In genomic region chr4:184957451-184958115, GRCh38 we compare ENCODE assay signal across 17 cellular contexts.
A peak's percentile ranks its signal among the peaks of the same experiment; 100 is the strongest.
DNase-seq lines count a peak whose midpoint lies in the region; ATAC-seq and TF ChIP-seq lines count a peak whose summit lies in the region.
"Had no signal": no experiment of that assay in that cellular context is flagged by ENCODE, and none has a peak within 500 bp of the region (broad histone marks: within the 10 kb centered on the region; RNA-seq: fewer than 3 reads in every experiment).

No MANE protein-coding gene starts in this region.

- TF ChIP-seq POLR2A in IMR-90 (IDR thresholded peaks at IDR 0.05; ENCODE audit: low read depth, low read length): no peak

- no TSS peak for BruUV-seq in IMR-90 (replicated peaks; lab: Mats Ljungman, UMichigan)

- H3K4me3 ChIP-seq in IMR-90 (ENCODE audit: insufficient read depth, low read depth, low read length): no peak overlapping the region
- H3K4me3 ChIP-seq: Peyer's patch had no signal

- no CpG with 5 or more reads among the region's 13 CpGs for WGBS in IMR-90 (ENCODE audit: extremely low coverage in 2 of 2, insufficient read length in 1 of 2), 2 experiments

- POLR2A ChIA-PET in IMR-90 (lab: Charles Lee; ENCODE audit: unreplicated experiment): no interaction called here

- peaks cover 3% of the 10 kb centered on the region for H3K4me1 Mint-ChIP-seq in activated CD8-positive, alpha-beta memory T cell treated with anti-CD3 and anti-CD28 coated beads, Interleukin-2, amount 10 ng/mL, durations not matched to agents 7 days and 5 days

- no peak overlapping the region for H4K5ac ChIP-seq in IMR-90 (ENCODE audit: low read depth, low read length)

- no peaks in the 10 kb centered on the region for H3K79me1 ChIP-seq in IMR-90 (ENCODE audit: low read depth in 1 of 2, low read length in 2 of 2)

- dilution Hi-C loops in IMR-90 (cut with HindIII; ENCODE audit: low sequenced_read_pairs, unreplicated experiment): no loop called here

- H3K4me1 ChIP-seq in IMR-90 (ENCODE audit: control insufficient read depth, insufficient read depth, low read length): no peaks in the 10 kb centered on the region
- H3K4me1 ChIP-seq: Peyer's patch had no signal

- H4K91ac ChIP-seq in IMR-90 (ENCODE audit: insufficient read depth, low read depth, low read length): no peak overlapping the region

- H3K27me3 ChIP-seq in IMR-90 (ENCODE audit: control insufficient read depth, insufficient read depth, low read length): no peaks in the 10 kb centered on the region; the same call in 1 of the 2 replicates
- H3K27me3 ChIP-seq: Peyer's patch had no signal

- H3K36me3 ChIP-seq in IMR-90 (ENCODE audit: control insufficient read depth, insufficient read depth, low read length): no peaks in the 10 kb centered on the region
- H3K36me3 ChIP-seq: Peyer's patch had no signal

- H3K9me1 ChIP-seq in IMR-90 (ENCODE audit: insufficient read depth, low read length): no peaks in the 10 kb centered on the region

- H3K9ac ChIP-seq in IMR-90 (ENCODE audit: low read depth, low read length): no peak overlapping the region

- no peak overlapping the region for H3K56ac ChIP-seq in IMR-90 (ENCODE audit: extremely low read depth, insufficient read depth, low read length)

- H2AK9ac ChIP-seq in IMR-90 (replicated peaks; ENCODE audit: low read depth, low read length, poor library complexity): no peak overlapping the region

- H4K20me1 ChIP-seq in IMR-90 (ENCODE audit: insufficient read depth, low read length): no peaks in the 10 kb centered on the region

- no peak overlapping the region for H3K23ac ChIP-seq in IMR-90 (ENCODE audit: low read depth, low read length)

- intact Hi-C loops in IMR-90 (cut with micrococcal nuclease): no loop called here
- intact Hi-C loops in posterior vena cava (cut with DNase I): no loop called here

- H3K18ac ChIP-seq in IMR-90 (ENCODE audit: low read depth, low read length): no peak overlapping the region

- H3K4me2 ChIP-seq in IMR-90 (ENCODE audit: low read depth, low read length): no peak overlapping the region

- peak overlapping the region; percentile 43 for H2AFZ ChIP-seq in IMR-90 (replicated peaks; ENCODE audit: low read length, poor library complexity)

- in situ Hi-C loops in IMR-90 (cut with MboI; ENCODE audit: low sequenced_read_pairs): no loop called here

- H4K8ac ChIP-seq in IMR-90 (ENCODE audit: low read depth in 2 of 2, low read length in 2 of 2): no peak overlapping the region

- CTCF ChIA-PET in IMR-90 (lab: Yijun Ruan, JAX): no interaction called here
- CTCF ChIA-PET in activated CD8-positive, alpha-beta memory T cell treated with anti-CD3 and anti-CD28 coated beads, Interleukin-2, amount 10 ng/mL, durations not matched to agents 7 days and 5 days (lab: Charles Lee): no interaction called here

- H2BK20ac ChIP-seq in IMR-90 (ENCODE audit: low read depth, low read length): no peak overlapping the region

- DNase-seq in D341Med (ENCODE audit: low spot score) (peak; percentile 3), IMR-90 (no peak), NCI-H524 treated with DMSO at 0.1 percent for 48 hours (lab: John Stamatoyannopoulos, UW) (peak; percentile 60), posterior vena cava (ENCODE audit: low spot score) (peak; percentile 52)
- no peak for DNase-seq in activated CD8-positive, alpha-beta memory T cell treated with anti-CD3 and anti-CD28 coated beads, Interleukin-2, amount 10 ng/mL, durations not matched to agents 7 days and 5 days
- DNase-seq: DMS79 treated with DMSO at 0.1 percent for 48 hours, KBM-7, NCI-H1105, NCI-H187 treated with DMSO at 0.1 percent for 48 hours, NCI-H526 treated with DMSO at 0.1 percent for 48 hours, Peyer's patch, SW 1271, T-helper 2 cell had no signal

- no peak for TF ChIP-seq RAD21 in IMR-90 (IDR thresholded peaks at IDR 0.05; ENCODE audit: low read length)

- no peak overlapping the region for H2BK5ac ChIP-seq in IMR-90 (ENCODE audit: low read depth, low read length, poor library complexity, severe bottlenecking)

- no peak overlapping the region for H2BK15ac ChIP-seq in IMR-90 (ENCODE audit: low read depth, low read length)

- no peak overlapping the region for H2BK120ac ChIP-seq in IMR-90 (ENCODE audit: low read depth, low read length)

- ATAC-seq in IMR-90 (ENCODE audit: low read depth) (no peak), HG03432 (IDR thresholded peaks at IDR 0.05; ENCODE audit: unreplicated experiment) (no peak), HG03095 (IDR thresholded peaks at IDR 0.05; ENCODE audit: unreplicated experiment) (no peak)
- ATAC-seq in activated CD8-positive, alpha-beta memory T cell treated with anti-CD3 and anti-CD28 coated beads, Interleukin-2, amount 10 ng/mL, durations not matched to agents 7 days and 5 days: no peak
- ATAC-seq: HCT116 had no signal

- no peak overlapping the region for H3K4ac ChIP-seq in IMR-90 (ENCODE audit: low read depth, low read length)

- no peak overlapping the region for H3K27ac Mint-ChIP-seq in activated CD8-positive, alpha-beta memory T cell treated with anti-CD3 and anti-CD28 coated beads, Interleukin-2, amount 10 ng/mL, durations not matched to agents 7 days and 5 days

- H3K36me3 Mint-ChIP-seq in activated CD8-positive, alpha-beta memory T cell treated with anti-CD3 and anti-CD28 coated beads, Interleukin-2, amount 10 ng/mL, durations not matched to agents 7 days and 5 days: no peaks in the 10 kb centered on the region

- no peak overlapping the region for H3K14ac ChIP-seq in IMR-90 (replicated peaks; ENCODE audit: low read depth, low read length)

- no peak overlapping the region for H3K27ac ChIP-seq in IMR-90 (ENCODE audit: insufficient read depth, low read length)
- H3K27ac ChIP-seq: C4-2B, Peyer's patch had no signal

- H3K4me3 Mint-ChIP-seq in activated CD8-positive, alpha-beta memory T cell treated with anti-CD3 and anti-CD28 coated beads, Interleukin-2, amount 10 ng/mL, durations not matched to agents 7 days and 5 days: no peak overlapping the region

- H3K27me3 Mint-ChIP-seq in activated CD8-positive, alpha-beta memory T cell treated with anti-CD3 and anti-CD28 coated beads, Interleukin-2, amount 10 ng/mL, durations not matched to agents 7 days and 5 days: peaks cover 13% of the 10 kb centered on the region

- TF ChIP-seq CTCF in IMR-90 (conservative IDR thresholded peaks at IDR 0.05; ENCODE audit: low read depth, low read length): no peak

- no peaks in the 10 kb centered on the region for H3K9me3 ChIP-seq in IMR-90 (ENCODE audit: control insufficient read depth, insufficient read depth, low read length)
- H3K9me3 ChIP-seq: Peyer's patch had no signal

- H3K9me3 Mint-ChIP-seq in activated CD8-positive, alpha-beta memory T cell treated with anti-CD3 and anti-CD28 coated beads, Interleukin-2, amount 10 ng/mL, durations not matched to agents 7 days and 5 days (ENCODE audit: low read depth): no peaks in the 10 kb centered on the region

- H2AK5ac ChIP-seq in IMR-90 (ENCODE audit: low read depth, low read length): no peak overlapping the region

TF ChIP-seq in IMR-90, 13 proteins besides CTCF, POLR2A, EP300 and RAD21:
- no peak for TF ChIP-seq MAFK (IDR thresholded peaks at IDR 0.05; ENCODE audit: low read depth, low read length)
- no peak for TF ChIP-seq BHLHE40 (IDR thresholded peaks at IDR 0.05; ENCODE audit: low read depth, low read length)
- no peak for TF ChIP-seq USF2 (IDR thresholded peaks at IDR 0.05; ENCODE audit: low read depth, low read length)
- TF ChIP-seq RCOR1 (IDR thresholded peaks at IDR 0.05; ENCODE audit: insufficient replicate concordance, low read length): no peak
- TF ChIP-seq MXI1 (IDR thresholded peaks at IDR 0.05; ENCODE audit: borderline replicate concordance, low read depth, low read length): no peak
- TF ChIP-seq RFX5 (IDR thresholded peaks at IDR 0.05; ENCODE audit: low read depth, low read length): no peak
TF ChIP-seq in IMR-90: peak in this region for 0.

Comparison
In these comparisons a context has a peak if more than half of its experiments do, and no peak if none do; other contexts are left out.
1. DNase-seq: peak in D341Med (single experiment), NCI-H524 treated with DMSO at 0.1 percent for 48 hours (single experiment) and posterior vena cava (single experiment); none in IMR-90 (single experiment) and activated CD8-positive, alpha-beta memory T cell treated with anti-CD3 and anti-CD28 coated beads, Interleukin-2, amount 10 ng/mL, durations not matched to agents 7 days and 5 days (single experiment).